In genomic region chr10:100020883-100021248, GRCh38 we compare ENCODE assay signal across 17 cellular contexts. TPM values are rescaled to one million over a fixed set of nuclear protein-coding genes. Genes with fewer than 3 reads are reported as not detected.
DNase-seq lines count a peak whose midpoint lies in the region; ATAC-seq and TF ChIP-seq lines count a peak whose summit lies in the region.
"Had no signal": no experiment of that assay in that cellular context is flagged by ENCODE, and none has a peak within 500 bp of the region (broad histone marks: within the 10 kb centered on the region; RNA-seq: fewer than 3 reads in every experiment).

No MANE protein-coding gene starts in this region.

- peaks cover 29% of the 10 kb centered on the region for H3F3A ChIP-seq in DOHH2 (ENCODE audit: control insufficient read depth, insufficient read depth)

- H3K9me3 Mint-ChIP-seq in nephron, result peaks cover 3% of the 10 kb centered on the region
- H3K9me3 Mint-ChIP-seq in immature natural killer cell, result no peaks in the 10 kb centered on the region
- H3K9me3 Mint-ChIP-seq: CD4-positive, CD25-positive, alpha-beta regulatory T cell had no signal

- H3K36me3 Mint-ChIP-seq in nephron (ENCODE audit: low read depth) (peaks cover 3% of the 10 kb centered on the region), immature natural killer cell (no peaks in the 10 kb centered on the region)
- H3K36me3 Mint-ChIP-seq: activated CD8-positive, alpha-beta memory T cell treated with anti-CD3 and anti-CD28 coated beads, Interleukin-2, amount 10 ng/mL, durations not matched to agents 7 days and 5 days; brain; CD4-positive, CD25-positive, alpha-beta regulatory T cell; naive B cell had no signal

- H3K27ac Mint-ChIP-seq in nephron (peak overlapping the region; percentile 42 to 48 (median 48)), immature natural killer cell (no peak overlapping the region)
- H3K27ac Mint-ChIP-seq: activated CD8-positive, alpha-beta memory T cell treated with anti-CD3 and anti-CD28 coated beads, Interleukin-2, amount 10 ng/mL, durations not matched to agents 7 days and 5 days; CD4-positive, CD25-positive, alpha-beta regulatory T cell had no signal

- H3K4me2 ChIP-seq in DOHH2 (ENCODE audit: low read length) (peak overlapping the region; percentile 73), Karpas-422 (ENCODE audit: low read depth, low read length, poor library complexity, severe bottlenecking) (peak overlapping the region; percentile 48)

- peak overlapping the region; percentile 49 for H3K9ac ChIP-seq in Karpas-422 (ENCODE audit: low read length)

- no peak for ATAC-seq in HG02973 (IDR thresholded peaks at IDR 0.05; ENCODE audit: unreplicated experiment)
- ATAC-seq: left lung had no signal

- peak; percentile 18 for TF ChIP-seq CTCF in DOHH2 (IDR thresholded peaks at IDR 0.05; ENCODE audit: low read depth, low read length, poor library complexity, severe bottlenecking)
- TF ChIP-seq CTCF in nephron (IDR thresholded peaks at IDR 0.05; ENCODE audit: unreplicated experiment in 3 of 3), result no peak

- H3K4me1 Mint-ChIP-seq in nephron, result peaks cover 40% of the 10 kb centered on the region
- H3K4me1 Mint-ChIP-seq in immature natural killer cell, result peaks cover 5 to 6% of the 10 kb centered on the region in 2 donors

- peak overlapping the region; percentile 67 for H3K4me3 ChIP-seq in DOHH2 (ENCODE audit: low read length)
- peak overlapping the region; percentile 47; the same call in 1 of the 2 replicates for H3K4me3 ChIP-seq in Karpas-422 (ENCODE audit: low read length)
- H3K4me3 ChIP-seq: left lung had no signal

- peak overlapping the region; percentile 24; the same call in 1 of the 2 replicates for H2AFZ ChIP-seq in Karpas-422 (ENCODE audit: low read length)

- no peak overlapping the region for H3K4me3 Mint-ChIP-seq in nephron
- H3K4me3 Mint-ChIP-seq in immature natural killer cell, result no peak overlapping the region
- H3K4me3 Mint-ChIP-seq: activated CD8-positive, alpha-beta memory T cell treated with anti-CD3 and anti-CD28 coated beads, Interleukin-2, amount 10 ng/mL, durations not matched to agents 7 days and 5 days; CD4-positive, CD25-positive, alpha-beta regulatory T cell had no signal

- H3K27ac ChIP-seq in DOHH2 (ENCODE audit: low read depth, low read length) (peak overlapping the region; percentile 98), Karpas-422 (ENCODE audit: low read length) (peak overlapping the region; percentile 81)
- H3K27ac ChIP-seq: left lung had no signal

- H3K36me3 ChIP-seq in DOHH2 (ENCODE audit: control insufficient read depth, low read length) (no peaks in the 10 kb centered on the region), Karpas-422 (ENCODE audit: insufficient read depth, low read length) (no peaks in the 10 kb centered on the region)
- H3K36me3 ChIP-seq: left lung had no signal

- H3K27me3 ChIP-seq in DOHH2 (ENCODE audit: control insufficient read depth, low read length) (no peaks in the 10 kb centered on the region), Karpas-422 (ENCODE audit: low read length) (no peaks in the 10 kb centered on the region)

- H3K9me3 ChIP-seq in DOHH2 (ENCODE audit: control insufficient read depth, insufficient read depth, low read length), result no peaks in the 10 kb centered on the region
- H3K9me3 ChIP-seq in Karpas-422 (ENCODE audit: low read length), result no peaks in the 10 kb centered on the region
- H3K9me3 ChIP-seq: left lung had no signal

- DNase-seq in Karpas-422 (peak; percentile 66), NCI-H82 treated with DMSO at 0.1 percent for 48 hours (lab: John Stamatoyannopoulos, UW; ENCODE audit: unreplicated experiment) (peak; percentile 3), activated gamma-delta T cell treated with Interleukin-2 at 50 U/mL for 16 hours (no peak), immature natural killer cell (no peak)
- DNase-seq: activated CD4-positive, CD25-positive, alpha-beta regulatory T cell; activated naive CD4-positive, alpha-beta T cell; GF-D8; IMR-90; left lung; OCI-M1 had no signal

- H3K4me1 ChIP-seq in DOHH2 (ENCODE audit: control insufficient read depth, low read length) (peaks cover 92% of the 10 kb centered on the region), Karpas-422 (ENCODE audit: low read length) (peaks cover 23% of the 10 kb centered on the region)
- H3K4me1 ChIP-seq: left lung had no signal

- H3K27me3 Mint-ChIP-seq in nephron (ENCODE audit: low read depth), result no peaks in the 10 kb centered on the region
- H3K27me3 Mint-ChIP-seq in immature natural killer cell (ENCODE audit: low read depth in 3 of 3), result peaks cover 0 to 2% (median 1%) of the 10 kb centered on the region in 3 donors
- H3K27me3 Mint-ChIP-seq: naive B cell had no signal

- H3K9me2 ChIP-seq in DOHH2 (replicated peaks; ENCODE audit: control insufficient read depth, low read length), result no peaks in the 10 kb centered on the region
- H3K9me2 ChIP-seq in Karpas-422 (replicated peaks; ENCODE audit: insufficient read depth, low read length), result no peaks in the 10 kb centered on the region

- H4K20me1 ChIP-seq in DOHH2 (ENCODE audit: control insufficient read depth, insufficient read depth, low read depth, low read length), result no peaks in the 10 kb centered on the region
- no peaks in the 10 kb centered on the region for H4K20me1 ChIP-seq in Karpas-422 (ENCODE audit: insufficient read depth, low read depth, low read length)

- H3K79me2 ChIP-seq in DOHH2 (ENCODE audit: control insufficient read depth, low read length) (no peaks in the 10 kb centered on the region), Karpas-422 (ENCODE audit: low read length) (no peaks in the 10 kb centered on the region)

RNA-seq across cellular contexts. Expression of gene DNMBP, which starts 11.1 kb away (rescaled TPM):
- 13.8 and 16.2 TPM in 2 replicates for total RNA-seq in Karpas-422 (2014; rRNA removed; shearing (Covaris generic); ENCODE audit: low replicate concordance)
- 1 to 10 TPM in 1 of 3 donors, under 1 TPM in 1, not detected in 1; 0.41 to 2.8 TPM for polyA plus RNA-seq in immature natural killer cell

Comparison
In these comparisons a context has a peak if more than half of its experiments do, and no peak if none do; other contexts are left out.
1. DNase-seq: peak in Karpas-422 (single experiment) and NCI-H82 treated with DMSO at 0.1 percent for 48 hours (single experiment); none in activated gamma-delta T cell treated with Interleukin-2 at 50 U/mL for 16 hours (single experiment) and immature natural killer cell (0 of 3).
2. H3K27ac Mint-ChIP-seq: peak in nephron (3 of 3); none in immature natural killer cell (0 of 6).